ENCODE assay signal across 8 cellular contexts in genomic region chr1:146292940-146293936, GRCh38.
DNase-seq lines count a peak whose midpoint lies in the region; ATAC-seq, FAIRE-seq and TF ChIP-seq lines count a peak whose summit lies in the region.
"Not testable (repeated sequence)": the region's sequence is repeated elsewhere in the genome, so short reads cannot be mapped to it uniquely, and the experiment has no call there.

No MANE protein-coding gene starts in this region.

- H3K9ac ChIP-seq in DND-41 (ENCODE audit: low read depth, low read length); HepG2 (ENCODE audit: insufficient read depth, low read depth, low read length): not testable (repeated sequence)

- H3K36me3 Mint-ChIP-seq in stimulated activated naive B cell treated with anti-CD40 and anti-IgM and Interleukin-4, amounts not matched to agents 10 μg/mL and 1 μg/mL and 100 μg/mL, for 72 hours, result not testable (repeated sequence)

- POLR2A ChIA-PET in HepG2 (lab: Yijun Ruan, JAX), result not testable (repeated sequence)

- H3K9me3 ChIP-seq in DND-41 (ENCODE audit: insufficient read depth, low read length, severe bottlenecking); HepG2 (ENCODE audit: low read length): not testable (repeated sequence)

- ATAC-seq in DND-41 (ENCODE audit: insufficient read depth, low read depth), result peak; percentile 65
- ATAC-seq in GM19025 (IDR thresholded peaks at IDR 0.05; ENCODE audit: low read depth, unreplicated experiment), result peak; percentile 61
- ATAC-seq in GM21717 (IDR thresholded peaks at IDR 0.05; ENCODE audit: unreplicated experiment), result peak; percentile 49
- peak; percentile 75 for ATAC-seq in HG02885 (IDR thresholded peaks at IDR 0.05; ENCODE audit: poor library complexity, unreplicated experiment)
- peak; percentile 61 for ATAC-seq in HG03460 (IDR thresholded peaks at IDR 0.05; ENCODE audit: unreplicated experiment)
- peak; percentile 63 for ATAC-seq in HepG2
- ATAC-seq in stimulated activated naive B cell treated with anti-CD40 and anti-IgM and Interleukin-4, amounts not matched to agents 10 μg/mL and 1 μg/mL and 100 μg/mL, for 72 hours (replicated peaks), result peak; percentile 56 to 64

- H3K4me3 Mint-ChIP-seq in stimulated activated naive B cell treated with anti-CD40 and anti-IgM and Interleukin-4, amounts not matched to agents 10 μg/mL and 1 μg/mL and 100 μg/mL, for 72 hours, result not testable (repeated sequence)

- DNase-seq in DND-41; HepG2 (ENCODE audit: low spot score); stimulated activated naive B cell treated with anti-CD40 and anti-IgM and Interleukin-4, amounts not matched to agents 10 μg/mL and 1 μg/mL and 100 μg/mL, for 72 hours: not testable (repeated sequence)

- not testable (repeated sequence) for TF ChIP-seq RAD21 in HepG2 (CRISPR knock-in tag; IDR thresholded peaks at IDR 0.05)

- no CpG with 5 or more reads among the region's 9 CpGs for WGBS in HepG2 (ENCODE audit: low lambda C conversion rate)

- not testable (repeated sequence) for H3K9me3 Mint-ChIP-seq in stimulated activated naive B cell treated with anti-CD40 and anti-IgM and Interleukin-4, amounts not matched to agents 10 μg/mL and 1 μg/mL and 100 μg/mL, for 72 hours

- FAIRE-seq in endometrium (lab: Jason Lieb, UNC), result peak; percentile 98
- peak; percentile 94 for FAIRE-seq in HepG2 (lab: Jason Lieb, UNC)

- H4K20me1 ChIP-seq in DND-41 (ENCODE audit: insufficient read depth, low read length); HepG2 (ENCODE audit: insufficient read depth, low read length): not testable (repeated sequence)

- not testable (repeated sequence) for TF ChIP-seq CTCF in DND-41 (IDR thresholded peaks at IDR 0.05; ENCODE audit: borderline replicate concordance, extremely low read depth, low read length, poor library complexity, severe bottlenecking); HepG2 (CRISPR knock-in tag; IDR thresholded peaks at IDR 0.05)

- not testable (repeated sequence) for H3K36me3 ChIP-seq in DND-41 (ENCODE audit: insufficient read depth, low read length); HepG2 (replicated peaks in 1 of 2; ENCODE audit: control insufficient read depth in 1 of 2, insufficient read depth in 2 of 2, low read length in 2 of 2)

- not testable (repeated sequence) for H3K27me3 ChIP-seq in DND-41 (ENCODE audit: insufficient read depth, low read length, poor library complexity); HepG2 (ENCODE audit: control insufficient read depth in 1 of 2, insufficient read depth in 2 of 2, low read length in 2 of 2)

- not testable (repeated sequence) for H3K79me2 ChIP-seq in DND-41 (ENCODE audit: insufficient read depth, low read length); HepG2 (ENCODE audit: insufficient read depth, low read length)

- not testable (repeated sequence) for H3K27me3 Mint-ChIP-seq in stimulated activated naive B cell treated with anti-CD40 and anti-IgM and Interleukin-4, amounts not matched to agents 10 μg/mL and 1 μg/mL and 100 μg/mL, for 72 hours

- H3K4me1 ChIP-seq in DND-41 (ENCODE audit: insufficient read depth, low read length); HepG2 (ENCODE audit: insufficient read depth, low read length): not testable (repeated sequence)

- H3K27ac Mint-ChIP-seq in stimulated activated naive B cell treated with anti-CD40 and anti-IgM and Interleukin-4, amounts not matched to agents 10 μg/mL and 1 μg/mL and 100 μg/mL, for 72 hours, result not testable (repeated sequence)

- TF ChIP-seq POLR2A in HepG2 (IDR thresholded peaks at IDR 0.05; ENCODE audit: insufficient read depth in 1 of 2, low read depth in 2 of 2, low read length in 2 of 2), result not testable (repeated sequence)

- intact Hi-C loops in HepG2 (cut with micrococcal nuclease; ENCODE audit: unreplicated experiment), result not testable (repeated sequence)

- not testable (repeated sequence) for H2AFZ ChIP-seq in DND-41 (ENCODE audit: low read depth, low read length); HepG2 (ENCODE audit: low read length)

- H3K4me3 ChIP-seq in DND-41 (ENCODE audit: low read depth in 1 of 2, low read length in 2 of 2); HepG2 (replicated peaks in 1 of 3; ENCODE audit: insufficient read depth in 1 of 3, low read depth in 2 of 3, low read length in 3 of 3): not testable (repeated sequence)

- CTCF ChIA-PET in HepG2 (lab: Yijun Ruan, JAX; ENCODE audit: low intra/inter-chr PET ratio, low total read pairs), result not testable (repeated sequence)

- not testable (repeated sequence) for H3K4me2 ChIP-seq in DND-41 (ENCODE audit: insufficient read depth, low read length); HepG2 (ENCODE audit: low read depth, low read length)

- not testable (repeated sequence) for BruUV-seq in HepG2 (replicated peaks; lab: Mats Ljungman, UMichigan)

- in situ Hi-C loops in HepG2 (cut with HindIII; ENCODE audit: extremely low pct_ligation_motif_present, low pct_unique_long_range_greater_than_20kb), result not testable (repeated sequence)

- H3K4me1 Mint-ChIP-seq in stimulated activated naive B cell treated with anti-CD40 and anti-IgM and Interleukin-4, amounts not matched to agents 10 μg/mL and 1 μg/mL and 100 μg/mL, for 72 hours, result not testable (repeated sequence)

- not testable (repeated sequence) for H3K27ac ChIP-seq in DND-41 (ENCODE audit: low read length); HepG2 (ENCODE audit: extremely low read length, insufficient read depth, low read length)

- not testable (repeated sequence) for TF ChIP-seq EP300 in HepG2 (IDR thresholded peaks at IDR 0.05; ENCODE audit: low read depth in 2 of 2, low read length in 2 of 2); HepG2 (CRISPR knock-in tag; IDR thresholded peaks at IDR 0.05; ENCODE audit: borderline replicate concordance)
